ENCODE assay signal across 13 cellular contexts in genomic region chr16:50616883-50617629, GRCh38.
DNase-seq lines count a peak whose midpoint lies in the region; ATAC-seq and TF ChIP-seq lines count a peak whose summit lies in the region.
"Had no signal": no experiment of that assay in that cellular context is flagged by ENCODE, and none has a peak within 500 bp of the region (broad histone marks: within the 10 kb centered on the region; RNA-seq: fewer than 3 reads in every experiment).

No MANE protein-coding gene starts in this region.

- H3K27me3 Mint-ChIP-seq in GM23338 (ENCODE audit: insufficient read depth, low read depth, poor library complexity) (peaks cover 11% of the 10 kb centered on the region), mesothelial cell of epicardium (ENCODE audit: low read depth) (no peaks in the 10 kb centered on the region)

- ATAC-seq in GM23338 (peak; percentile 55), HG02763 (IDR thresholded peaks at IDR 0.05; ENCODE audit: unreplicated experiment) (no peak)

- H3K79me2 ChIP-seq in GM23338 (replicated peaks; ENCODE audit: insufficient read depth): no peaks in the 10 kb centered on the region

- no peaks in the 10 kb centered on the region for H3F3A ChIP-seq in GM23338 (replicated peaks; ENCODE audit: low read depth)

- no peaks in the 10 kb centered on the region for H3K36me3 Mint-ChIP-seq in GM23338 (ENCODE audit: low read depth)
- H3K36me3 Mint-ChIP-seq in mesothelial cell of epicardium: peaks cover 17% of the 10 kb centered on the region

- no peak overlapping the region for H3K4me3 ChIP-seq in BLaER1 treated with 17β-estradiol and CSF1 and Interleukin-3, amounts not matched to agents 10 nM and 100 nM
- no peak overlapping the region for H3K4me3 ChIP-seq in GM23338
- H3K4me3 ChIP-seq: ascending aorta had no signal

- peaks cover 39 to 91% (median 79%) of the 10 kb centered on the region in 10 experiments for H3K4me1 ChIP-seq in BLaER1 treated with 17β-estradiol and CSF1 and Interleukin-3, amounts not matched to agents 10 nM and 100 nM
- H3K4me1 ChIP-seq in GM23338 (ENCODE audit: insufficient read depth): peaks cover 3% of the 10 kb centered on the region

- H3K9me3 Mint-ChIP-seq in GM23338 (no peaks in the 10 kb centered on the region), mesothelial cell of epicardium (no peaks in the 10 kb centered on the region)

- H3K4me2 ChIP-seq in BLaER1 treated with 17β-estradiol and CSF1 and Interleukin-3, amounts not matched to agents 10 nM and 100 nM: peak overlapping the region; percentile 55 to 98 (median 89)
- no peak overlapping the region for H3K4me2 ChIP-seq in GM23338

- no peaks in the 10 kb centered on the region for H3K36me3 ChIP-seq in BLaER1 treated with 17β-estradiol and CSF1 and Interleukin-3, amounts not matched to agents 10 nM and 100 nM
- no peaks in the 10 kb centered on the region for H3K36me3 ChIP-seq in GM23338 (ENCODE audit: insufficient read depth)

- H3K27me3 ChIP-seq in BLaER1 treated with 17β-estradiol and CSF1 and Interleukin-3, amounts not matched to agents 10 nM and 100 nM: no peaks in the 10 kb centered on the region
- no peaks in the 10 kb centered on the region for H3K27me3 ChIP-seq in GM23338 (ENCODE audit: insufficient read depth)
- H3K27me3 ChIP-seq: ascending aorta had no signal

- no peak overlapping the region for H2AFZ ChIP-seq in GM23338

- peak overlapping the region in 4 of 11 experiments; percentile 13 to 45 (median 28); a peak in 5 of 22 replicates for H3K9ac ChIP-seq in BLaER1 treated with 17β-estradiol and CSF1 and Interleukin-3, amounts not matched to agents 10 nM and 100 nM

- H3K4me3 Mint-ChIP-seq in GM23338 (no peak overlapping the region), mesothelial cell of epicardium (no peak overlapping the region)

- H3K9me2 ChIP-seq in GM23338 (ENCODE audit: insufficient read depth): no peaks in the 10 kb centered on the region

- H3K9me3 ChIP-seq in BLaER1 treated with 17β-estradiol and CSF1 and Interleukin-3, amounts not matched to agents 10 nM and 100 nM (replicated peaks in 1 of 11): no peaks in the 10 kb centered on the region
- H3K9me3 ChIP-seq: ascending aorta had no signal

- H3K4me1 Mint-ChIP-seq in GM23338 (peaks cover 16% of the 10 kb centered on the region), mesothelial cell of epicardium (peaks cover 42% of the 10 kb centered on the region)

- DNase-seq in GM23338 (ENCODE audit: low spot score): peak; percentile 28
- peak; percentile 7 for DNase-seq in cerebellar cortex (ENCODE audit: low spot score)
- DNase-seq in mesothelial cell of epicardium (ENCODE audit: low spot score in 2 of 2, unreplicated experiment in 2 of 2): no peak
- DNase-seq in activated CD8-positive, alpha-beta memory T cell treated with anti-CD3 and anti-CD28 coated beads for 24 hours: no peak
- no peak for DNase-seq in H4 (ENCODE audit: low spot score)
- no peak for DNase-seq in NCI-H2081 treated with DMSO at 0.1 percent for 48 hours (lab: John Stamatoyannopoulos, UW)
- DNase-seq: effector CD8-positive, alpha-beta T cell; NCI-H2227 treated with DMSO at 0.1 percent for 48 hours; SHP77 treated with DMSO at 0.1 percent for 48 hours had no signal

- no peaks in the 10 kb centered on the region for H4K20me1 ChIP-seq in BLaER1 treated with 17β-estradiol and CSF1 and Interleukin-3, amounts not matched to agents 10 nM and 100 nM
- no peaks in the 10 kb centered on the region for H4K20me1 ChIP-seq in GM23338 (replicated peaks; ENCODE audit: insufficient read depth)

- H3K27ac Mint-ChIP-seq in GM23338 (no peak overlapping the region; the same call in 1 of the 2 replicates), mesothelial cell of epicardium (peak overlapping the region; percentile 21)

- TF ChIP-seq CTCF in GM23338 (conservative IDR thresholded peaks at IDR 0.05; ENCODE audit: low read depth in 2 of 2): no peak
- no peak for TF ChIP-seq CTCF in mesothelial cell of epicardium (IDR thresholded peaks at IDR 0.05; ENCODE audit: unreplicated experiment)

- H3K27ac ChIP-seq in BLaER1 treated with 17β-estradiol and CSF1 and Interleukin-3, amounts not matched to agents 10 nM and 100 nM: peak overlapping the region in 6 of 11 experiments; percentile 17 to 66 (median 52); a peak in 9 of 22 replicates
- no peak overlapping the region for H3K27ac ChIP-seq in GM23338 (ENCODE audit: low read depth)
- H3K27ac ChIP-seq: ascending aorta, C4-2B had no signal

TF ChIP-seq in GM23338, 12 proteins besides CTCF, POLR2A, EP300 and RAD21 (continues in another document):
- no peak for TF ChIP-seq ZNF331 (CRISPR knock-in tag; IDR thresholded peaks at IDR 0.05; ENCODE audit: low read depth)
- no peak for TF ChIP-seq STAT1 (IDR thresholded peaks at IDR 0.05; ENCODE audit: unreplicated experiment)
- TF ChIP-seq NANOG (IDR thresholded peaks at IDR 0.05; ENCODE audit: borderline replicate concordance): no peak
- TF ChIP-seq POLR2AphosphoS5 (IDR thresholded peaks at IDR 0.05; ENCODE audit: low read depth): no peak
- TF ChIP-seq REST (IDR thresholded peaks at IDR 0.05; ENCODE audit: unreplicated experiment): no peak
- TF ChIP-seq ZNF114 (CRISPR knock-in tag; IDR thresholded peaks at IDR 0.05): no peak

Comparison
In these comparisons a context has a peak if more than half of its experiments do, and no peak if none do; other contexts are left out.
1. DNase-seq: peak in GM23338 (single experiment) and cerebellar cortex (single experiment); none in mesothelial cell of epicardium (0 of 2), activated CD8-positive, alpha-beta memory T cell treated with anti-CD3 and anti-CD28 coated beads for 24 hours (single experiment), H4 (single experiment) and NCI-H2081 treated with DMSO at 0.1 percent for 48 hours (single experiment).